Comparison of ENCODE assay signal across 25 cellular contexts in the genomic region with DNA sequence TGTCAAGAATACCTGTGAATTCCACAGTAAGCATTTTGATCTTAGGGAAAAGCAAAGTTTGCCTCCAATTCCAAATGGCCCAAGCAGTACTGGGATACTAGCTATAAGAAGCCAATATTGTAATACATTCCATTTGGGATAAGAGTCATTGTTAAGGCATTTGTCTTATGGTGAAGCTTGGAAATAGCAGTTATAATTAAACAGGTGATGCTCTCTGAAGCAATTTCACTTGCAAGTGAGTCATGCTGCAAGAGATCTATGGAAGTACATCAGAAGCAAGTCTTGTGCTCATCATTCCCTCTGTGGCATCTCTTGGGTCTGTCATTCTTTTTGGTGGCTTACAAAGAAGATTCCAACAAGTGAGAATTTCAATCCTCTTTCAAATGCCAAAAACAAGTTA.
"Had no signal": no experiment of that assay in that cellular context is flagged by ENCODE, and none has a peak within 500 bp of the region (broad histone marks: within the 10 kb centered on the region; RNA-seq: fewer than 3 reads in every experiment).

No MANE protein-coding gene starts in this region.

- H3K4me3 Mint-ChIP-seq: activated T-cell treated with anti-CD3 and anti-CD28 coated beads, Interleukin-2, amount 50 U/mL, for 24 hours; activated T-helper 17 cell treated with anti-CD3 and anti-CD28 coated beads, Interleukin-2, amount 50 U/mL, for 72 hours; natural killer cell; T-helper 1 cell treated with Interleukin-12 subunit alpha and Interleukin-12 subunit beta and Interleukin-4 antibody, amounts not matched to agents 30 μg/mL and 1 μg/mL, for 36 hours; WTC11 had no signal

- H3K4me1 ChIP-seq: gastrocnemius medialis, heart left ventricle, lower lobe of right lung, spleen, upper lobe of left lung had no signal

- H3K36me3 Mint-ChIP-seq: activated naive CD4-positive, alpha-beta T cell treated with anti-CD3 and anti-CD28 coated beads, Interleukin-2, amount 50 U/mL, for 72 hours; natural killer cell; WTC11 had no signal

- ATAC-seq: activated naive CD4-positive, alpha-beta T cell treated with anti-CD3 and anti-CD28 coated beads, Interleukin-2, amount 50 U/mL, for 72 hours; activated T-helper 17 cell treated with anti-CD3 and anti-CD28 coated beads, Interleukin-2, amount 50 U/mL, for 72 hours; esophagus mucosa; gastrocnemius medialis; heart left ventricle; lower lobe of right lung; natural killer cell; WTC11 had no signal

- H3K9me3 ChIP-seq: gastrocnemius medialis, heart left ventricle, lower lobe of right lung, spleen, thoracic aorta, upper lobe of left lung had no signal

- H3K27me3 ChIP-seq: brain microvascular endothelial cell, gastrocnemius medialis, spleen, upper lobe of left lung had no signal

- H3K4me3 ChIP-seq: gastrocnemius medialis, heart left ventricle, lower lobe of right lung, spleen, thoracic aorta, upper lobe of left lung had no signal

- H3K27me3 Mint-ChIP-seq: activated T-helper 17 cell treated with anti-CD3 and anti-CD28 coated beads, Interleukin-2, amount 50 U/mL, for 72 hours had no signal

- DNase-seq: activated CD8-positive, alpha-beta memory T cell treated with anti-CD3 and anti-CD28 coated beads for 24 hours; activated CD8-positive, alpha-beta memory T cell treated with anti-CD3 and anti-CD28 coated beads, Interleukin-2, amount 50 U/mL, for 4 hours; activated T-cell treated with anti-CD3 and anti-CD28 coated beads, Interleukin-2, amount 50 U/mL, for 24 hours; aorta; brain microvascular endothelial cell; central memory CD4-positive, alpha-beta T cell; dermis blood vessel endothelial cell; effector CD8-positive, alpha-beta T cell; gastrocnemius medialis; heart left ventricle; islet precursor cell; lower lobe of right lung; natural killer cell; retina; spleen; stimulated activated CD4-positive, alpha-beta T cell treated with anti-CD3 and anti-CD28 coated beads, Interleukin-4, amount 100 ng/mL, for 1 hour; stimulated activated naive CD4-positive, alpha-beta T cell treated with Interleukin-2 at 50 U/mL for 16 hours; T1000; upper lobe of left lung had no signal

- H3K36me3 ChIP-seq: brain microvascular endothelial cell, gastrocnemius medialis, heart left ventricle, lower lobe of right lung, spleen, thoracic aorta, upper lobe of left lung had no signal

- H3K27ac Mint-ChIP-seq: activated naive CD4-positive, alpha-beta T cell treated with anti-CD3 and anti-CD28 coated beads, Interleukin-2, amount 50 U/mL, for 72 hours; activated T-cell treated with anti-CD3 and anti-CD28 coated beads, Interleukin-2, amount 50 U/mL, for 24 hours; activated T-helper 17 cell treated with anti-CD3 and anti-CD28 coated beads, Interleukin-2, amount 50 U/mL, for 72 hours; natural killer cell; T-helper 1 cell treated with Interleukin-12 subunit alpha and Interleukin-12 subunit beta and Interleukin-4 antibody, amounts not matched to agents 30 μg/mL and 1 μg/mL, for 36 hours; WTC11 had no signal

- H3K4me1 Mint-ChIP-seq: activated T-helper 17 cell treated with anti-CD3 and anti-CD28 coated beads, Interleukin-2, amount 50 U/mL, for 72 hours; natural killer cell; WTC11 had no signal

- H3K9me3 Mint-ChIP-seq: activated naive CD4-positive, alpha-beta T cell treated with anti-CD3 and anti-CD28 coated beads, Interleukin-2, amount 50 U/mL, for 72 hours; activated T-cell treated with anti-CD3 and anti-CD28 coated beads, Interleukin-2, amount 50 U/mL, for 24 hours; activated T-helper 17 cell treated with anti-CD3 and anti-CD28 coated beads, Interleukin-2, amount 50 U/mL, for 72 hours; T-helper 1 cell treated with Interleukin-12 subunit alpha and Interleukin-12 subunit beta and Interleukin-4 antibody, amounts not matched to agents 30 μg/mL and 1 μg/mL, for 36 hours had no signal

- H3K27ac ChIP-seq: brain microvascular endothelial cell, gastrocnemius medialis, heart left ventricle, lower lobe of right lung, spleen, thoracic aorta, upper lobe of left lung had no signal
